ENCODE assay signal across 8 cellular contexts in genomic region chr17:59565171-59565958, GRCh38. TPM values are rescaled to one million over a fixed set of nuclear protein-coding genes. Genes with fewer than 3 reads are reported as not detected.
DNase-seq lines count a peak whose midpoint lies in the region; TF ChIP-seq lines count a peak whose summit lies in the region.

Gene DHX40, plus strand, starts transcription at chr17:59565610. Its CDS starts 62 bp downstream, at chr17:59565672.

- peak; percentile 94 for DNase-seq in G401 (ENCODE audit: low spot score)
- DNase-seq in HFF-Myc (ENCODE audit: extremely low read depth, low read depth) = peak; percentile 85
- peak; percentile 88 for DNase-seq in NCI-H1092 (lab: John Stamatoyannopoulos, UW)
- peak; percentile 99 for DNase-seq in SK-N-SH
- peak; percentile 95 for DNase-seq in activated naive CD4-positive, alpha-beta T cell treated with anti-CD3 and anti-CD28 coated beads, Interleukin-2, amount 50 U/mL, for 16 hours
- DNase-seq in globus pallidus (ENCODE audit: low spot score) = peak; percentile 90
- DNase-seq in nucleus accumbens (lab: John Stamatoyannopoulos, UW) = peak; percentile 10 to 96 (median 85)
- DNase-seq in superior temporal gyrus (ENCODE audit: extremely low spot score) = peak; percentile 93

- POLR2A ChIA-PET in SK-N-SH (lab: Yijun Ruan, JAX) = interaction anchor here (0.6 to 1.6 kb wide), 8 partner anchors 15 to 254 kb away, joined by 3 to 9 read pairs (median 3); partner anchors contain the start of genes CLTC, PTRH2 and VMP1

- TF ChIP-seq CTCF in HFF-Myc (IDR thresholded peaks at IDR 0.05; ENCODE audit: low read depth, low read length, missing control alignments) (no peak), SK-N-SH (IDR thresholded peaks at IDR 0.05) (no peak)

- H3K9me2 ChIP-seq in SK-N-SH = no peaks in the 10 kb centered on the region

- peaks cover 39% of the 10 kb centered on the region for H3K79me2 ChIP-seq in SK-N-SH (ENCODE audit: insufficient read depth)

- peaks cover 7% of the 10 kb centered on the region for H3F3A ChIP-seq in SK-N-SH (replicated peaks; ENCODE audit: insufficient read depth)

- 5% methylated on average over 49 of the region's 62 CpGs for WGBS in SK-N-SH (ENCODE audit: low lambda C conversion rate)

- H3K4me2 ChIP-seq in SK-N-SH = peak within 1 kb of the TSS; percentile 84

- H3K9me3 ChIP-seq in SK-N-SH = no peaks in the 10 kb centered on the region

- H3K9ac ChIP-seq in SK-N-SH = peak within 1 kb of the TSS; percentile 88

- no peak for TF ChIP-seq RAD21 in SK-N-SH (IDR thresholded peaks at IDR 0.05; ENCODE audit: low read length)

- no peaks in the 10 kb centered on the region for H3K27me3 ChIP-seq in SK-N-SH (ENCODE audit: insufficient read depth)

- CTCF ChIA-PET in SK-N-SH (lab: Yijun Ruan, JAX) = interaction anchor here (0.6 to 2.3 kb wide), 15 partner anchors 10 to 1514 kb away, joined by 3 to 11 read pairs (median 3); no protein-coding TSS in a partner anchor

- H3K4me3 ChIP-seq in HFF-Myc (replicated peaks; ENCODE audit: low read depth, low read length) = peak within 1 kb of the TSS; percentile 98
- peak within 1 kb of the TSS; percentile 91 to 99 for H3K4me3 ChIP-seq in SK-N-SH (ENCODE audit: low read depth in 2 of 2, low read length in 1 of 2)

- in situ Hi-C loops in G401 (cut with HindIII; ENCODE audit: low sequenced_read_pairs) = no loop called here

- TF ChIP-seq EP300 in SK-N-SH (IDR thresholded peaks at IDR 0.05; ENCODE audit: borderline replicate concordance in 1 of 2, low read depth in 1 of 2, low read length in 1 of 2) = no peak

- peaks cover 0 to 10% of the 10 kb centered on the region in 2 experiments; a peak in 3 of 4 replicates for H3K4me1 ChIP-seq in SK-N-SH (ENCODE audit: control insufficient read depth in 1 of 2, insufficient read depth in 2 of 2, low read depth in 1 of 2, low read length in 1 of 2)

- peak within 1 kb of the TSS; percentile 96 for H2AFZ ChIP-seq in SK-N-SH (ENCODE audit: low read depth)

- peaks cover 13% of the 10 kb centered on the region in 2 experiments for H3K36me3 ChIP-seq in SK-N-SH (replicated peaks in 1 of 2; ENCODE audit: control insufficient read depth in 1 of 2, insufficient read depth in 2 of 2, low read length in 1 of 2)

- peak within 1 kb of the TSS; percentile 83 to 89 for H3K27ac ChIP-seq in SK-N-SH (ENCODE audit: low read depth in 2 of 2, low read length in 1 of 2)

- H4K20me1 ChIP-seq in SK-N-SH (ENCODE audit: insufficient read depth) = no peaks in the 10 kb centered on the region; the same call in 1 of the 2 replicates

TF ChIP-seq in SK-N-SH, 30 proteins besides CTCF, POLR2A, EP300 and RAD21 (continues in another document):
- TF ChIP-seq USF1 (IDR thresholded peaks at IDR 0.05; ENCODE audit: borderline replicate concordance, low read depth) (peak; percentile 52; the same call in 1 of the 2 replicates), JUND (IDR thresholded peaks at IDR 0.05) (no peak), IRF3 (IDR thresholded peaks at IDR 0.05; ENCODE audit: low read depth, low read length) (no peak), CHD2 (IDR thresholded peaks at IDR 0.05; ENCODE audit: low read length, partially characterized antibody) (peak; percentile 88), ELF1 (IDR thresholded peaks at IDR 0.05) (peak; percentile 95), EZH2phosphoT487 (IDR thresholded peaks at IDR 0.05; ENCODE audit: borderline replicate concordance, low read depth) (no peak), TCF12 (IDR thresholded peaks at IDR 0.05) (peak; percentile 28; the same call in 1 of the 2 replicates), PBX3 (IDR thresholded peaks at IDR 0.05) (no peak), GATA2 (CRISPR knock-in tag; IDR thresholded peaks at IDR 0.05) (no peak), YY1 (IDR thresholded peaks at IDR 0.05; ENCODE audit: low read depth) (no peak), RFX5 (IDR thresholded peaks at IDR 0.05; ENCODE audit: low read length) (peak; percentile 55; the same call in 1 of the 2 replicates), MEF2A (IDR thresholded peaks at IDR 0.05; ENCODE audit: borderline replicate concordance, low read depth) (no peak), SMC3 (IDR thresholded peaks at IDR 0.05; ENCODE audit: low read depth, low read length) (no peak; the same call in 1 of the 2 replicates), MAX (IDR thresholded peaks at IDR 0.05; ENCODE audit: low read depth) (peak; percentile 100), NRF1 (IDR thresholded peaks at IDR 0.05; ENCODE audit: low read depth, low read length) (no peak), REST (IDR thresholded peaks at IDR 0.05; ENCODE audit: low read depth, low read length) (peak; percentile 56; the same call in 1 of the 2 replicates), TEAD4 (IDR thresholded peaks at IDR 0.05; ENCODE audit: borderline replicate concordance, insufficient read depth) (no peak), GABPA (IDR thresholded peaks at IDR 0.05; ENCODE audit: low read depth) (peak; percentile 68), FOXM1 (IDR thresholded peaks at IDR 0.05; ENCODE audit: low read depth) (no peak), RCOR1 (IDR thresholded peaks at IDR 0.05; ENCODE audit: low read length) (peak; percentile 39; the same call in 1 of the 2 replicates), NFIC (IDR thresholded peaks at IDR 0.05; ENCODE audit: borderline replicate concordance) (no peak; the same call in 1 of the 2 replicates), TAF1 (IDR thresholded peaks at IDR 0.05; ENCODE audit: borderline replicate concordance, low read depth, low read length) (peak; percentile 65; the same call in 1 of the 2 replicates), POLR2AphosphoS5 (IDR thresholded peaks at IDR 0.05; ENCODE audit: low read depth, low read length) (peak; percentile 84), MXI1 (IDR thresholded peaks at IDR 0.05; ENCODE audit: low read depth, low read length) (peak; percentile 94), FOXJ3 (CRISPR knock-in tag; IDR thresholded peaks at IDR 0.05) (peak; percentile 100)

RNA-seq across cellular contexts. Expression of gene DHX40, which starts in this region (rescaled TPM):
- total RNA-seq in G401 (2014; rRNA removed; shearing (Covaris generic)) = 66.5 and 90.4 TPM in 2 replicates
- polyA plus RNA-seq in SK-N-SH (2012; rRNA removed) = 33.8 and 45.5 TPM in 2 replicates
- polyA plus RNA-seq in SK-N-SH (2012; cell fraction: cytosol; rRNA removed) = 56.4 and 58.0 TPM in 2 replicates
- polyA plus RNA-seq in SK-N-SH (2012; cell fraction: nucleus; rRNA removed) = 14.6 and 42.4 TPM in 2 replicates

Comparison
In these comparisons a context has a peak if more than half of its experiments do, and no peak if none do; other contexts are left out.
1. Peak in every context shown above with its lines: DNase-seq, H3K4me3 ChIP-seq and H3K27ac ChIP-seq.